13 cellular contexts compared by ENCODE assay signal in genomic region chr4:102612195-102612594, GRCh38.
A peak's percentile ranks its signal among the peaks of the same experiment; 100 is the strongest.
DNase-seq lines count a peak whose midpoint lies in the region; ATAC-seq and TF ChIP-seq lines count a peak whose summit lies in the region.
"Had no signal": no experiment of that assay in that cellular context is flagged by ENCODE, and none has a peak within 500 bp of the region (broad histone marks: within the 10 kb centered on the region; RNA-seq: fewer than 3 reads in every experiment).

No MANE protein-coding gene starts in this region.

- peak overlapping the region; percentile 94 for H3K27ac Mint-ChIP-seq in activated CD8-positive, alpha-beta memory T cell treated with anti-CD3 and anti-CD28 coated beads, Interleukin-2, amount 10 ng/mL, durations not matched to agents 7 days and 5 days
- peak overlapping the region; percentile 95 for H3K27ac Mint-ChIP-seq in activated T-helper 1 cell treated with anti-CD3 and anti-CD28 coated beads, Interleukin-12 subunit alpha, Interleukin-12 subunit beta, Interleukin-2, Interleukin-4 antibody, amounts not matched to agents 30 ng/mL and 10 ng/mL and 1 ng/mL, durations not matched to agents 14 hours and 24 hours and 36 hours
- H3K27ac Mint-ChIP-seq: neural progenitor cell had no signal

- intact Hi-C loops in activated T-helper 1 cell treated with anti-CD3 and anti-CD28 coated beads, Interleukin-12 subunit alpha, Interleukin-12 subunit beta, Interleukin-2, Interleukin-4 antibody, amounts not matched to agents 30 ng/mL and 10 ng/mL and 1 ng/mL, durations not matched to agents 14 hours and 24 hours and 36 hours (cut with micrococcal nuclease), result loop anchor here (1.0 to 2.0 kb wide), 4 partner anchors 13 to 215 kb away; partner anchors contain the start of gene UBE2D3
- intact Hi-C loops in transverse colon (cut with DNase I; ENCODE audit: low total_unique reads), result no loop called here
- intact Hi-C loops in ovary (cut with DNase I), result loop anchor here in 1 of 4 donors (10.0 kb wide), 1 partner anchor 167 kb away; no protein-coding TSS in a partner anchor

- H3K9me2 ChIP-seq in hepatocyte (replicated peaks; ENCODE audit: insufficient read depth), result no peaks in the 10 kb centered on the region

- no peaks in the 10 kb centered on the region for H4K20me1 ChIP-seq in hepatocyte (ENCODE audit: insufficient read depth, poor library complexity, severe bottlenecking)

- no peaks in the 10 kb centered on the region for H3K9me3 ChIP-seq in hepatocyte (ENCODE audit: low read depth)
- no peaks in the 10 kb centered on the region for H3K9me3 ChIP-seq in transverse colon
- no peaks in the 10 kb centered on the region for H3K9me3 ChIP-seq in ovary
- H3K9me3 ChIP-seq: thoracic aorta had no signal

- no peaks in the 10 kb centered on the region for H3K9me3 Mint-ChIP-seq in activated CD8-positive, alpha-beta memory T cell treated with anti-CD3 and anti-CD28 coated beads, Interleukin-2, amount 10 ng/mL, durations not matched to agents 7 days and 5 days (ENCODE audit: low read depth)
- H3K9me3 Mint-ChIP-seq in activated T-helper 1 cell treated with anti-CD3 and anti-CD28 coated beads, Interleukin-12 subunit alpha, Interleukin-12 subunit beta, Interleukin-2, Interleukin-4 antibody, amounts not matched to agents 30 ng/mL and 10 ng/mL and 1 ng/mL, durations not matched to agents 14 hours and 24 hours and 36 hours, result no peaks in the 10 kb centered on the region
- H3K9me3 Mint-ChIP-seq: neural progenitor cell had no signal

- peaks cover 82% of the 10 kb centered on the region for H3K4me1 Mint-ChIP-seq in activated CD8-positive, alpha-beta memory T cell treated with anti-CD3 and anti-CD28 coated beads, Interleukin-2, amount 10 ng/mL, durations not matched to agents 7 days and 5 days
- H3K4me1 Mint-ChIP-seq in activated T-helper 1 cell treated with anti-CD3 and anti-CD28 coated beads, Interleukin-12 subunit alpha, Interleukin-12 subunit beta, Interleukin-2, Interleukin-4 antibody, amounts not matched to agents 30 ng/mL and 10 ng/mL and 1 ng/mL, durations not matched to agents 14 hours and 24 hours and 36 hours (ENCODE audit: low read depth), result peaks cover 90% of the 10 kb centered on the region
- H3K4me1 Mint-ChIP-seq: neural progenitor cell had no signal

- no peaks in the 10 kb centered on the region for H3K27me3 Mint-ChIP-seq in activated CD8-positive, alpha-beta memory T cell treated with anti-CD3 and anti-CD28 coated beads, Interleukin-2, amount 10 ng/mL, durations not matched to agents 7 days and 5 days
- H3K27me3 Mint-ChIP-seq in activated T-helper 1 cell treated with anti-CD3 and anti-CD28 coated beads, Interleukin-12 subunit alpha, Interleukin-12 subunit beta, Interleukin-2, Interleukin-4 antibody, amounts not matched to agents 30 ng/mL and 10 ng/mL and 1 ng/mL, durations not matched to agents 14 hours and 24 hours and 36 hours (ENCODE audit: insufficient read depth), result no peaks in the 10 kb centered on the region

- WGBS in hepatocyte (ENCODE audit: low lambda C conversion rate, missing lambda C conversion rate), result 94% methylated on average over 2 of the region's 2 CpGs
- 80 to 82% methylated on average over 2 of the region's 2 CpGs for WGBS in transverse colon (ENCODE audit: low coverage in 1 of 2), 2 donors
- WGBS in ovary, 3 donors, result 94 to 96% (median 94%) methylated on average over 2 of the region's 2 CpGs

- H3K36me3 Mint-ChIP-seq in activated CD8-positive, alpha-beta memory T cell treated with anti-CD3 and anti-CD28 coated beads, Interleukin-2, amount 10 ng/mL, durations not matched to agents 7 days and 5 days, result peaks cover 88% of the 10 kb centered on the region
- peaks cover 83% of the 10 kb centered on the region for H3K36me3 Mint-ChIP-seq in activated T-helper 1 cell treated with anti-CD3 and anti-CD28 coated beads, Interleukin-12 subunit alpha, Interleukin-12 subunit beta, Interleukin-2, Interleukin-4 antibody, amounts not matched to agents 30 ng/mL and 10 ng/mL and 1 ng/mL, durations not matched to agents 14 hours and 24 hours and 36 hours (ENCODE audit: low read depth)

- CTCF ChIA-PET in activated CD8-positive, alpha-beta memory T cell treated with anti-CD3 and anti-CD28 coated beads, Interleukin-2, amount 10 ng/mL, durations not matched to agents 7 days and 5 days (lab: Charles Lee), result interaction anchor here (1.0 to 3.6 kb wide), 10 partner anchors 8 to 477 kb away, joined by 3 to 21 read pairs (median 5); partner anchors contain the start of gene MANBA

- TF ChIP-seq CTCF in hepatocyte (IDR thresholded peaks at IDR 0.05; ENCODE audit: poor library complexity), result no peak
- no peak for TF ChIP-seq CTCF in transverse colon (IDR thresholded peaks at IDR 0.05)
- TF ChIP-seq CTCF in ovary (IDR thresholded peaks at IDR 0.05), result no peak

- DNase-seq in activated CD8-positive, alpha-beta memory T cell treated with anti-CD3 and anti-CD28 coated beads, Interleukin-2, amount 10 ng/mL, durations not matched to agents 7 days and 5 days, result no peak
- no peak for DNase-seq in activated CD8-positive, alpha-beta memory T cell treated with anti-CD3 and anti-CD28 coated beads, Interleukin-2, amount 50 U/mL, for 4 hours
- DNase-seq in activated T-helper 1 cell treated with anti-CD3 and anti-CD28 coated beads, Interleukin-12 subunit alpha, Interleukin-12 subunit beta, Interleukin-2, Interleukin-4 antibody, amounts not matched to agents 30 ng/mL and 10 ng/mL and 1 ng/mL, durations not matched to agents 14 hours and 24 hours and 36 hours (ENCODE audit: low spot score), result no peak
- DNase-seq in hepatocyte (ENCODE audit: low spot score) (no peak), transverse colon (no peak), cerebellar nuclear complex (lab: John Stamatoyannopoulos, UW) (no peak), DMS114 treated with DMSO at 0.1 percent for 48 hours (lab: John Stamatoyannopoulos, UW; ENCODE audit: unreplicated experiment) (no peak), ovary (no peak)
- DNase-seq: amygdala, dorsolateral prefrontal cortex, OCI-M1 had no signal

- ATAC-seq in activated CD8-positive, alpha-beta memory T cell treated with anti-CD3 and anti-CD28 coated beads, Interleukin-2, amount 10 ng/mL, durations not matched to agents 7 days and 5 days, result no peak

- no peak overlapping the region for H3K4me2 ChIP-seq in hepatocyte
- H3K4me2 ChIP-seq: neural progenitor cell had no signal

- H3K36me3 ChIP-seq in hepatocyte (replicated peaks; ENCODE audit: insufficient read depth, low read depth) (no peaks in the 10 kb centered on the region), transverse colon (peaks cover 0 to 59% (median 22%) of the 10 kb centered on the region in 4 donors), ovary (no peaks in the 10 kb centered on the region)
- H3K36me3 ChIP-seq: neural progenitor cell had no signal

- H3K79me2 ChIP-seq in hepatocyte, result no peaks in the 10 kb centered on the region

- peak overlapping the region; percentile 23 for H3K27ac ChIP-seq in hepatocyte
- peak overlapping the region; percentile 1 to 69 (median 30) for H3K27ac ChIP-seq in transverse colon
- H3K27ac ChIP-seq in ovary, result no peak overlapping the region
- H3K27ac ChIP-seq: neural progenitor cell, thoracic aorta had no signal

- TF ChIP-seq EP300 in transverse colon (IDR thresholded peaks at IDR 0.05; ENCODE audit: low read depth) (no peak), ovary (IDR thresholded peaks at IDR 0.05) (no peak)

- peak overlapping the region; percentile 81 for H3K4me3 Mint-ChIP-seq in activated CD8-positive, alpha-beta memory T cell treated with anti-CD3 and anti-CD28 coated beads, Interleukin-2, amount 10 ng/mL, durations not matched to agents 7 days and 5 days
- peak overlapping the region; percentile 70 for H3K4me3 Mint-ChIP-seq in activated T-helper 1 cell treated with anti-CD3 and anti-CD28 coated beads, Interleukin-12 subunit alpha, Interleukin-12 subunit beta, Interleukin-2, Interleukin-4 antibody, amounts not matched to agents 30 ng/mL and 10 ng/mL and 1 ng/mL, durations not matched to agents 14 hours and 24 hours and 36 hours
- H3K4me3 Mint-ChIP-seq: neural progenitor cell had no signal

- no peak overlapping the region for H3K4me3 ChIP-seq in hepatocyte
- no peak overlapping the region for H3K4me3 ChIP-seq in transverse colon
- H3K4me3 ChIP-seq in ovary, result no peak overlapping the region
- H3K4me3 ChIP-seq: dorsolateral prefrontal cortex, neural progenitor cell, thoracic aorta had no signal

- no peak for TF ChIP-seq POLR2A in transverse colon (IDR thresholded peaks at IDR 0.05)
- no peak for TF ChIP-seq POLR2A in ovary (IDR thresholded peaks at IDR 0.05)

- in situ Hi-C loops in transverse colon (cut with MboI; ENCODE audit: low pct_ligation_motif_present in 1 of 4, low pct_unique_long_range_greater_than_20kb in 1 of 4, low sequenced_read_pairs in 3 of 4), result loop anchor here in 3 of 4 donors (10.0 to 25.0 kb wide), 3 partner anchors 167 to 275 kb away; partner anchors contain the start of gene SLC39A8 (in 1 of the 3)

- no peaks in the 10 kb centered on the region for H3K4me1 ChIP-seq in hepatocyte (ENCODE audit: insufficient read depth)
- peaks cover 0 to 5% (median 2%) of the 10 kb centered on the region in 4 donors for H3K4me1 ChIP-seq in transverse colon
- no peaks in the 10 kb centered on the region for H3K4me1 ChIP-seq in ovary (ENCODE audit: insufficient read depth)

- H2AFZ ChIP-seq in hepatocyte, result no peak overlapping the region
- H2AFZ ChIP-seq: neural progenitor cell had no signal

- no peaks in the 10 kb centered on the region for H3K27me3 ChIP-seq in hepatocyte
- H3K27me3 ChIP-seq in transverse colon, result no peaks in the 10 kb centered on the region
- no peaks in the 10 kb centered on the region for H3K27me3 ChIP-seq in ovary
- H3K27me3 ChIP-seq: dorsolateral prefrontal cortex, neural progenitor cell had no signal

Comparison
In these comparisons a context has a peak if more than half of its experiments do, and no peak if none do; other contexts are left out.
1. H3K27ac ChIP-seq: peak in hepatocyte (single experiment) and transverse colon (4 of 4); none in ovary (0 of 2).